In the genomic region with DNA sequence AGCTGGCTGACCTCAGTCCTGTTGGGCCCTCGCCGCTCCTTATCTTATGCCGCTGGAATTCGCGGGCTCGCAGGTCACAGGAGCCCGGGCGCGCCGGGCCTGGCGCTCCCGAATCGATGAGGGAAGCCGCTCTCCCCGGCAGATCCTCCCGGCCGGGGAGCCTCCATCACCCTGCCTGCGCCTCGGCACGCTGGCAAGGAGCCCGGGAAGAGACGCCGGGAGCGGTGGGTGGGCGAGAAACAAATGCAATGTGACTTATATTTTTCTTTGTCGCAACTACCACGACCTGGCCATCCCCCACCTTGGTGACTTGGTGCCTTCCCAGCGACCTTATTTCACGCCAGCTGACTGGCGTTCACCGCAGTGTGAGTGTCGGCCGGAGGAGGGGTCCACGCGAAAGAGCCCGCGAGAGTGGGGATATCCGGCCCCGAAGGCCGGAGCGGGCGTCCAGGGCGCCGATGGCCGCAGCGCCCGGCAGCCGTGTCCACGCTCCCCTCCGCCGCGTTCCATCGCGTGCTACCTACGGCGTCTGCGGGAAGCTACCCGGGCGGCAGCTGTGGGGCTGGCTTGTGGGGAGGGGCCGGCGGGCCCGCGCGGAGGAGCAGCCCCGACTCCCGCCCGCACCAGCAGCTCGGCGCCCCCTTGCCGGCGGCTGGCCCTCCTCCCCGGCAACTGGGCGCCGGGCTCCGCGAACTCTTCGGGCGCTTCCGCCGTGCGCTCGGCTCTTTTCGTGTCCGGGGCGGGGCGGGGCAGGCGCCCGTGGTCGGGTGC, we compare ENCODE assay signal across 8 cellular contexts. TPM values are rescaled to one million over a fixed set of nuclear protein-coding genes. Genes with fewer than 3 reads are reported as not detected.
A peak's percentile ranks its signal among the peaks of the same experiment; 100 is the strongest.
DNase-seq lines count a peak whose midpoint lies in the region; ATAC-seq, FAIRE-seq and TF ChIP-seq lines count a peak whose summit lies in the region.

No MANE protein-coding gene starts in this region.

- POLR2A ChIA-PET in A673 (lab: Charles Lee; ENCODE audit: low non-redundant PET) (interaction anchor here (0.6 kb wide), 1 partner anchor 211 kb away, joined by 3 read pairs; no protein-coding TSS in a partner anchor), WTC11 (lab: Charles Lee) (interaction anchor here (0.5 to 1.5 kb wide), 13 partner anchors 10 to 211 kb away, joined by 3 to 7 read pairs (median 4); no protein-coding TSS in a partner anchor)

- CTCF ChIA-PET in A673 (lab: Charles Lee), result no interaction called here
- CTCF ChIA-PET in WTC11 (lab: Charles Lee), result interaction anchor here (0.5 to 2.4 kb wide), 5 partner anchors 8 to 189 kb away, joined by 3 to 10 read pairs (median 3); no protein-coding TSS in a partner anchor

- peaks cover 10% of the 10 kb centered on the region for H3K36me3 Mint-ChIP-seq in WTC11

- H3K9me3 Mint-ChIP-seq in WTC11, result no peaks in the 10 kb centered on the region

- intact Hi-C loops in A673 (cut with micrococcal nuclease; ENCODE audit: unreplicated experiment), result loop anchor here (2.0 to 5.0 kb wide), 2 partner anchors 43 to 131 kb away; no protein-coding TSS in a partner anchor
- intact Hi-C loops in spleen (cut with DNase I; ENCODE audit: low total_unique reads), result no loop called here

- DNase-seq in A673 (ENCODE audit: low spot score), result peak; percentile 98
- peak; percentile 83 for DNase-seq in NCI-H2171 (lab: John Stamatoyannopoulos, UW)
- peak; percentile 72 for DNase-seq in WTC11 (ENCODE audit: low spot score)
- peak; percentile 46 for DNase-seq in bronchial epithelial cell (ENCODE audit: low read depth)
- peak; percentile 83 for DNase-seq in inferior parietal cortex (ENCODE audit: extremely low spot score)
- DNase-seq in spleen, result peak; percentile 94

- no peaks in the 10 kb centered on the region for H3K27me3 Mint-ChIP-seq in WTC11 (ENCODE audit: low read depth)

- no peak for TF ChIP-seq POLR2A in spleen (IDR thresholded peaks at IDR 0.05)

- H3K27ac ChIP-seq in A673 (ENCODE audit: low read depth, low read length, poor library complexity, severe bottlenecking) (peak overlapping the region; percentile 97), spleen (peak overlapping the region; percentile 60 to 86 (median 82))

- peak overlapping the region; percentile 79 for H3K4me3 Mint-ChIP-seq in WTC11

- H3K27ac Mint-ChIP-seq in WTC11, result peak overlapping the region; percentile 29; the same call in 1 of the 2 replicates

- TF ChIP-seq CTCF in A673 (conservative IDR thresholded peaks at IDR 0.05; ENCODE audit: low read depth, low read length), result no peak
- TF ChIP-seq CTCF in WTC11 (IDR thresholded peaks at IDR 0.05), result no peak
- TF ChIP-seq CTCF in bronchial epithelial cell (IDR thresholded peaks at IDR 0.05; ENCODE audit: insufficient read depth, low read length, severe bottlenecking), result no peak
- no peak for TF ChIP-seq CTCF in spleen (IDR thresholded peaks at IDR 0.05 in 8 of 11, conservative IDR thresholded peaks at IDR 0.05 in 3 of 11)

- H3K4me1 Mint-ChIP-seq in WTC11, result peaks cover 51% of the 10 kb centered on the region

- WGBS in spleen, 5 donors, result 0 to 2% (median 2%) methylated on average over 17 to 89 of the region's 89 CpGs

- peak; percentile 81 for ATAC-seq in GM18867 (IDR thresholded peaks at IDR 0.05; ENCODE audit: unreplicated experiment)
- peak; percentile 74 for ATAC-seq in HG03066 (IDR thresholded peaks at IDR 0.05; ENCODE audit: low read depth, unreplicated experiment)
- ATAC-seq in WTC11, result peak; percentile 89

- H3K4me3 ChIP-seq in A673 (ENCODE audit: low read depth, low read length, poor library complexity, severe bottlenecking), result peak overlapping the region; percentile 93
- peak overlapping the region; percentile 88 for H3K4me3 ChIP-seq in bronchial epithelial cell (ENCODE audit: low read depth, low read length)
- H3K4me3 ChIP-seq in spleen, result peak overlapping the region; percentile 47 to 92 (median 68)

- H3K9me3 ChIP-seq in A673 (ENCODE audit: low read depth, low read length, poor library complexity, severe bottlenecking) (no peaks in the 10 kb centered on the region), spleen (no peaks in the 10 kb centered on the region)

- H3K27me3 ChIP-seq in A673 (replicated peaks; ENCODE audit: insufficient read depth, low read depth, low read length, poor library complexity) (no peaks in the 10 kb centered on the region), bronchial epithelial cell (ENCODE audit: control insufficient read depth, insufficient read depth, low read length) (no peaks in the 10 kb centered on the region), spleen (replicated peaks in 1 of 7) (peaks cover 0 to 92% (median 39%) of the 10 kb centered on the region in 7 donors)

- peaks cover 45% of the 10 kb centered on the region for H3K4me1 ChIP-seq in A673 (ENCODE audit: insufficient read depth, low read length, poor library complexity, severe bottlenecking)
- peaks cover 8 to 58% (median 32%) of the 10 kb centered on the region in 6 donors for H3K4me1 ChIP-seq in spleen

- H3K36me3 ChIP-seq in A673 (ENCODE audit: insufficient read depth, low read length, poor library complexity, severe bottlenecking) (peaks cover 5% of the 10 kb centered on the region), bronchial epithelial cell (ENCODE audit: control insufficient read depth, insufficient read depth, low read length) (no peaks in the 10 kb centered on the region), spleen (no peaks in the 10 kb centered on the region)

- FAIRE-seq in bronchial epithelial cell (lab: Jason Lieb, UNC), result no peak

- BruUV-seq in A673 (replicated peaks; lab: Mats Ljungman, UMichigan), result no TSS peak

TF ChIP-seq in WTC11, 78 proteins besides CTCF, POLR2A, EP300 and RAD21 (continues in another document):
- TF ChIP-seq TP53 (CRISPR knock-in tag; IDR thresholded peaks at IDR 0.05) (no peak), FOXP1 (CRISPR knock-in tag; IDR thresholded peaks at IDR 0.05; ENCODE audit: borderline replicate concordance) (no peak), NFYB (CRISPR knock-in tag; conservative IDR thresholded peaks at IDR 0.05; ENCODE audit: low read depth) (no peak), ZNF138 (CRISPR knock-in tag; conservative IDR thresholded peaks at IDR 0.05) (no peak), FOXK1 (CRISPR knock-in tag; IDR thresholded peaks at IDR 0.05) (no peak), ZNF425 (CRISPR knock-in tag; conservative IDR thresholded peaks at IDR 0.05) (no peak)
- TF ChIP-seq, protein P1, sequence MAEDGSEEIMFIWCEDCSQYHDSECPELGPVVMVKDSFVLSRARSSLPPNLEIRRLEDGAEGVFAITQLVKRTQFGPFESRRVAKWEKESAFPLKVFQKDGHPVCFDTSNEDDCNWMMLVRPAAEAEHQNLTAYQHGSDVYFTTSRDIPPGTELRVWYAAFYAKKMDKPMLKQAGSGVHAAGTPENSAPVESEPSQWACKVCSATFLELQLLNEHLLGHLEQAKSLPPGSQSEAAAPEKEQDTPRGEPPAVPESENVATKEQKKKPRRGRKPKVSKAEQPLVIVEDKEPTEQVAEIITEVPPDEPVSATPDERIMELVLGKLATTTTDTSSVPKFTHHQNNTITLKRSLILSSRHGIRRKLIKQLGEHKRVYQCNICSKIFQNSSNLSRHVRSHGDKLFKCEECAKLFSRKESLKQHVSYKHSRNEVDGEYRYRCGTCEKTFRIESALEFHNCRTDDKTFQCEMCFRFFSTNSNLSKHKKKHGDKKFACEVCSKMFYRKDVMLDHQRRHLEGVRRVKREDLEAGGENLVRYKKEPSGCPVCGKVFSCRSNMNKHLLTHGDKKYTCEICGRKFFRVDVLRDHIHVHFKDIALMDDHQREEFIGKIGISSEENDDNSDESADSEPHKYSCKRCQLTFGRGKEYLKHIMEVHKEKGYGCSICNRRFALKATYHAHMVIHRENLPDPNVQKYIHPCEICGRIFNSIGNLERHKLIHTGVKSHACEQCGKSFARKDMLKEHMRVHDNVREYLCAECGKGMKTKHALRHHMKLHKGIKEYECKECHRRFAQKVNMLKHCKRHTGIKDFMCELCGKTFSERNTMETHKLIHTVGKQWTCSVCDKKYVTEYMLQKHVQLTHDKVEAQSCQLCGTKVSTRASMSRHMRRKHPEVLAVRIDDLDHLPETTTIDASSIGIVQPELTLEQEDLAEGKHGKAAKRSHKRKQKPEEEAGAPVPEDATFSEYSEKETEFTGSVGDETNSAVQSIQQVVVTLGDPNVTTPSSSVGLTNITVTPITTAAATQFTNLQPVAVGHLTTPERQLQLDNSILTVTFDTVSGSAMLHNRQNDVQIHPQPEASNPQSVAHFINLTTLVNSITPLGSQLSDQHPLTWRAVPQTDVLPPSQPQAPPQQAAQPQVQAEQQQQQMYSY (CRISPR knock-in tag; IDR thresholded peaks at IDR 0.05), result no peak

RNA-seq across cellular contexts. Expression of gene BMPR1A, which starts 0.5 kb away (rescaled TPM):
- 112 and 136 TPM in 2 replicates for total RNA-seq in A673 (2021)
- total RNA-seq in WTC11 (2021), result 99.7 to 107 TPM (median 104 TPM) in 3 replicates
- 29.6 and 32.6 TPM in 2 replicates for total RNA-seq in bronchial epithelial cell
- total RNA-seq in spleen, result 10 to 100 TPM in 5 of 7 donors, 1 to 10 TPM in 2; 8.3 to 17.9 (median 12.4) TPM
- 1 to 10 TPM; 1.3 to 2.6 (median 1.8) TPM for polyA plus RNA-seq in spleen

Comparison
In these comparisons a context has a peak if more than half of its experiments do, and no peak if none do; other contexts are left out.
1. Peak in every context shown above with its lines: DNase-seq, ATAC-seq, H3K4me3 ChIP-seq and H3K27ac ChIP-seq.
2. DNase-seq: peak in every context shown above with its lines; median percentile 98 in A673; 94 in spleen; 83 in NCI-H2171; 83 in inferior parietal cortex; 72 in WTC11; 46 in bronchial epithelial cell.